ENCODE assay signal across 19 cellular contexts in the genomic region with DNA sequence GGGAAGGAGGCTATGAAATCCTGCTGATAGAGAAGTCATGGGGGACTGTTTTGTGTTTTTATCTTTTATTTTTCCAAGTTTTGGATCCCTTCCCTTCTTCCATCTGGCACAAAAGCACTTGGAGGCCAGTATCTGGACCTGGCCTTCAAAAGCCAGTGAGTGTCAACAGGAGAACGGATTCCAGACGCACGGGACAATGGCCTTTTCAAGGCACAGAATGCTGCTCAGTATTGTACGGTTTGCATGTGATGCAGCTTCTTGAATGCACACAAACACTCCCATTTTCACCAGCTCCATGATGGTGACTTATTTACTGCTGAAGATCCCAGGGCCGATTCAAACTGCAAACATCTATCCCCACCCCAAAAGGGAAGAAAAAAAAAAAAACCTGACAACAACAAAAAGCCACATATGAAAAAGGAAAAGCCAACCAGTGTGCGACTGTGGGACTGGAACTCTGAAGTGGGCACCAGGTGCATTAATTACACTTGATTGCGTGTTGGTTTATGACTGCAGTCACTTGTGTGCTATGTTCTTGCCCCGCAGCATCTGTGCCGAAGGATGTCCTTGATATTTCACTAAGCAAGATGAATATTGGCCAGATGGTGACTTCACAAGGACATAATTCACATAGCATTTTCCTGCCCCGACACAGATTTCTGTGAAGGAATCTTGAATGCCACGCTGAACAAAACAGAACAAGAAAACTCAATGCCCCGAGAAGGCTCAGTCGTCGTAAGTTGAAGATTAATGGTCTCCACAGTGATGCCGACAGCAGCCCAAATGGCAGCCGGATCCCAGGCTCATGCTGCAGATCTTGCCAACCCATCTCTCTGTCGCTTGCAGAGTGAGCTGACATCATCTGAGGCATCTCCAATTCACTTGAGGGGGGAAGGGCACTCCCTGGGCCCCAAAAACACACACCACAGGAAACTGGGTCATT.
A peak's percentile ranks its signal among the peaks of the same experiment; 100 is the strongest.
DNase-seq lines count a peak whose midpoint lies in the region; ATAC-seq and TF ChIP-seq lines count a peak whose summit lies in the region.
"Had no signal": no experiment of that assay in that cellular context is flagged by ENCODE, and none has a peak within 500 bp of the region (broad histone marks: within the 10 kb centered on the region; RNA-seq: fewer than 3 reads in every experiment).

No MANE protein-coding gene starts in this region.

- intact Hi-C loops in heart left ventricle (cut with DNase I) (loop anchor here in 7 of 10 donors (2.0 to 10.0 kb wide), 4 partner anchors 133 to 146 kb away; partner anchors contain the start of gene CPEB2 (in 6 of the 7)), adrenal gland (cut with DNase I) (no loop called here)

- WGBS in heart left ventricle, 4 donors = 70 to 73% (median 71%) methylated on average over 17 of the region's 17 CpGs
- WGBS in adrenal gland, 4 donors = 38 to 51% (median 45%) methylated on average over 16 to 17 of the region's 17 CpGs

- no peaks in the 10 kb centered on the region for H3K9me3 ChIP-seq in cardiac muscle cell (ENCODE audit: low read depth)
- H3K9me3 ChIP-seq in heart left ventricle = no peaks in the 10 kb centered on the region
- H3K9me3 ChIP-seq in adrenal gland (replicated peaks in 1 of 3) = no peaks in the 10 kb centered on the region
- H3K9me3 ChIP-seq: neutrophil, transverse colon had no signal

- no peak overlapping the region for H3K27ac Mint-ChIP-seq in chondrocyte (ENCODE audit: unreplicated experiment)
- H3K27ac Mint-ChIP-seq: activated CD4-positive, alpha-beta T cell treated with anti-CD3 and anti-CD28 coated beads, Interleukin-2, amount 10 ng/mL, durations not matched to agents 7 days and 5 days; activated naive CD8-positive, alpha-beta T cell; CD8-positive, alpha-beta T cell; mesothelial cell of epicardium had no signal

- H3K4me1 Mint-ChIP-seq in chondrocyte (ENCODE audit: low read depth) = peaks cover 30% of the 10 kb centered on the region
- H3K4me1 Mint-ChIP-seq: activated CD4-positive, alpha-beta T cell treated with anti-CD3 and anti-CD28 coated beads, Interleukin-2, amount 10 ng/mL, durations not matched to agents 7 days and 5 days; central memory CD8-positive, alpha-beta T cell had no signal

- H3K4me3 Mint-ChIP-seq in chondrocyte (ENCODE audit: unreplicated experiment) = no peak overlapping the region
- H3K4me3 Mint-ChIP-seq: activated CD4-positive, alpha-beta T cell treated with anti-CD3 and anti-CD28 coated beads, Interleukin-2, amount 10 ng/mL, durations not matched to agents 7 days and 5 days; activated naive CD8-positive, alpha-beta T cell; CD8-positive, alpha-beta T cell; central memory CD8-positive, alpha-beta T cell; mesothelial cell of epicardium had no signal

- TF ChIP-seq POLR2A in heart left ventricle (IDR thresholded peaks at IDR 0.05) (no peak), adrenal gland (IDR thresholded peaks at IDR 0.05) (no peak)

- H3K27ac ChIP-seq in cardiac muscle cell = peak overlapping the region; percentile 82
- peak overlapping the region in 1 of 12 donors; percentile 9 for H3K27ac ChIP-seq in heart left ventricle
- H3K27ac ChIP-seq in adrenal gland = no peak overlapping the region
- H3K27ac ChIP-seq: foreskin keratinocyte, neutrophil, SK-N-MC, transverse colon had no signal

- H3K4me3 ChIP-seq in cardiac muscle cell (no peak overlapping the region), heart left ventricle (no peak overlapping the region), adrenal gland (no peak overlapping the region)
- H3K4me3 ChIP-seq: SK-N-MC, transverse colon had no signal

- TF ChIP-seq CTCF in cardiac muscle cell (IDR thresholded peaks at IDR 0.05; ENCODE audit: low read depth, low read length) (no peak), heart left ventricle (IDR thresholded peaks at IDR 0.05) (no peak), adrenal gland (IDR thresholded peaks at IDR 0.05) (no peak), chondrocyte (IDR thresholded peaks at IDR 0.05) (no peak)

- H3K27me3 Mint-ChIP-seq in chondrocyte (ENCODE audit: low read depth) = no peaks in the 10 kb centered on the region
- H3K27me3 Mint-ChIP-seq: activated CD4-positive, alpha-beta T cell treated with anti-CD3 and anti-CD28 coated beads, Interleukin-2, amount 10 ng/mL, durations not matched to agents 7 days and 5 days had no signal

- no peaks in the 10 kb centered on the region for H3K36me3 Mint-ChIP-seq in chondrocyte (ENCODE audit: low read depth)
- H3K36me3 Mint-ChIP-seq: activated naive CD8-positive, alpha-beta T cell; CD8-positive, alpha-beta T cell; mesothelial cell of epicardium had no signal

- H3K27me3 ChIP-seq in cardiac muscle cell (no peaks in the 10 kb centered on the region), heart left ventricle (no peaks in the 10 kb centered on the region), adrenal gland (no peaks in the 10 kb centered on the region)
- H3K27me3 ChIP-seq: neutrophil, transverse colon had no signal

- DNase-seq in cardiac muscle cell (ENCODE audit: low read depth in 1 of 2, low spot score in 1 of 2) (peak; percentile 38 to 69), heart left ventricle (no peak), adrenal gland (peak in 5 of 7 donors; percentile 25 to 68 (median 36)), hippocampal formation (lab: John Stamatoyannopoulos, UW) (peak; percentile 76 to 92), superior temporal gyrus (ENCODE audit: extremely low spot score) (peak; percentile 95), chondrocyte (ENCODE audit: low spot score) (no peak)
- DNase-seq: activated CD4-positive, alpha-beta T cell treated with anti-CD3 and anti-CD28 coated beads, Interleukin-2, amount 10 ng/mL, durations not matched to agents 7 days and 5 days; CD8-positive, alpha-beta T cell; foreskin keratinocyte; stimulated activated CD4-positive, alpha-beta T cell treated with anti-CD3 and anti-CD28 coated beads, Interleukin-4, amount 100 ng/mL, for 24 hours; T1000; transverse colon had no signal

- H3K9me3 Mint-ChIP-seq in chondrocyte (ENCODE audit: low read depth) = no peaks in the 10 kb centered on the region
- H3K9me3 Mint-ChIP-seq: activated CD4-positive, alpha-beta T cell treated with anti-CD3 and anti-CD28 coated beads, Interleukin-2, amount 10 ng/mL, durations not matched to agents 7 days and 5 days; CD8-positive, alpha-beta T cell; central memory CD8-positive, alpha-beta T cell; mesothelial cell of epicardium had no signal

- ATAC-seq in heart left ventricle (no peak), HG02610 (IDR thresholded peaks at IDR 0.05; ENCODE audit: unreplicated experiment) (no peak)
- ATAC-seq in activated CD4-positive, CD25-positive, alpha-beta regulatory T cell treated with anti-CD3 and anti-CD28 coated beads, Interleukin-2, amount 50 U/mL, for 24 hours = no peak
- ATAC-seq: CD8-positive, alpha-beta T cell; foreskin keratinocyte had no signal

- H3K4me1 ChIP-seq in cardiac muscle cell (ENCODE audit: low read depth) = peaks cover 25% of the 10 kb centered on the region
- peaks cover 0 to 60% (median 17%) of the 10 kb centered on the region in 12 donors for H3K4me1 ChIP-seq in heart left ventricle
- H3K4me1 ChIP-seq in adrenal gland (replicated peaks in 1 of 2) = peaks cover 12 to 29% of the 10 kb centered on the region in 2 donors
- H3K4me1 ChIP-seq: foreskin keratinocyte had no signal

- H3K36me3 ChIP-seq in cardiac muscle cell (no peaks in the 10 kb centered on the region), heart left ventricle (no peaks in the 10 kb centered on the region), adrenal gland (replicated peaks in 1 of 2) (no peaks in the 10 kb centered on the region)
- H3K36me3 ChIP-seq: neutrophil, transverse colon had no signal

Comparison
In these comparisons a context has a peak if more than half of its experiments do, and no peak if none do; other contexts are left out.
1. DNase-seq: peak in cardiac muscle cell (2 of 2), adrenal gland (5 of 7), hippocampal formation (2 of 2) and superior temporal gyrus (single experiment); none in heart left ventricle (0 of 5) and chondrocyte (single experiment).
2. intact Hi-C loops: an anchor here in heart left ventricle (2.0 to 10.0 kb wide); none called in adrenal gland.